In genomic region chr2:34353498-34354113, GRCh38 we compare ENCODE assay signal across 19 cellular contexts.
DNase-seq lines count a peak whose midpoint lies in the region; TF ChIP-seq lines count a peak whose summit lies in the region.
"Had no signal": no experiment of that assay in that cellular context is flagged by ENCODE, and none has a peak within 500 bp of the region (broad histone marks: within the 10 kb centered on the region; RNA-seq: fewer than 3 reads in every experiment).

No MANE protein-coding gene starts in this region.

- WGBS in endodermal cell (ENCODE audit: insufficient coverage in 1 of 2, insufficient read length in 1 of 2), 2 experiments: 60 to 80% methylated on average over 1 to 2 of the region's 2 CpGs
- 8% methylated on average over 2 of the region's 2 CpGs for WGBS in liver

- DNase-seq in NCI-H1930 (lab: John Stamatoyannopoulos, UW) (peak; percentile 38 to 51), endodermal cell (no peak), cortex of kidney (lab: John Stamatoyannopoulos, UW) (no peak), GM13977 (ENCODE audit: low spot score) (no peak), breast epithelium (ENCODE audit: low spot score in 2 of 2) (no peak), pons (ENCODE audit: low spot score) (no peak)
- DNase-seq: Calu3; CD8-positive, alpha-beta T cell; DND-41; NCI-H1105 treated with DMSO at 0.1 percent for 48 hours; NCI-H1694; NCI-H2227 treated with DMSO at 0.1 percent for 48 hours; NCI-H510A treated with DMSO at 0.1 percent for 48 hours; SJCRH30 had no signal

- no peak overlapping the region for H3K4me3 Mint-ChIP-seq in endodermal cell
- H3K4me3 Mint-ChIP-seq: CD8-positive, alpha-beta T cell had no signal

- no peaks in the 10 kb centered on the region for H3K27me3 Mint-ChIP-seq in endodermal cell (ENCODE audit: insufficient read depth)

- H3K36me3 Mint-ChIP-seq in endodermal cell (ENCODE audit: low read depth): no peaks in the 10 kb centered on the region
- H3K36me3 Mint-ChIP-seq: CD8-positive, alpha-beta T cell had no signal

- TF ChIP-seq CTCF in 22Rv1 (IDR thresholded peaks at IDR 0.05): peak; percentile 34
- peak; percentile 30 for TF ChIP-seq CTCF in endodermal cell (conservative IDR thresholded peaks at IDR 0.05)
- no peak for TF ChIP-seq CTCF in liver (IDR thresholded peaks at IDR 0.05; ENCODE audit: low read depth, low read length, missing input control)
- TF ChIP-seq CTCF in GM13977 (IDR thresholded peaks at IDR 0.05; ENCODE audit: extremely low read depth, insufficient read depth, missing control alignments): no peak
- TF ChIP-seq CTCF in breast epithelium (IDR thresholded peaks at IDR 0.05): no peak

- H3K27me3 ChIP-seq in endodermal cell (ENCODE audit: control insufficient read depth, insufficient read depth, low read length, poor library complexity, severe bottlenecking) (no peaks in the 10 kb centered on the region), liver (ENCODE audit: control insufficient read depth in 4 of 4, insufficient read depth in 4 of 4, low read length in 3 of 4) (no peaks in the 10 kb centered on the region), breast epithelium (no peaks in the 10 kb centered on the region)
- H3K27me3 ChIP-seq: BLaER1, SJCRH30 had no signal

- no peak overlapping the region for H3K27ac Mint-ChIP-seq in endodermal cell
- H3K27ac Mint-ChIP-seq: CD8-positive, alpha-beta T cell had no signal

- intact Hi-C loops in breast epithelium (cut with DNase I; ENCODE audit: low total_unique reads): no loop called here

- H3K4me1 ChIP-seq in endodermal cell (ENCODE audit: control insufficient read depth, insufficient read depth, low read length): no peaks in the 10 kb centered on the region
- peaks cover 0 to 4% (median 0%) of the 10 kb centered on the region in 4 donors for H3K4me1 ChIP-seq in liver (ENCODE audit: control insufficient read depth in 4 of 4, insufficient read depth in 4 of 4, low read length in 3 of 4)
- no peaks in the 10 kb centered on the region for H3K4me1 ChIP-seq in breast epithelium
- H3K4me1 ChIP-seq: A549, BLaER1, SJCRH30 had no signal

- H3K9me3 ChIP-seq in endodermal cell (ENCODE audit: control insufficient read depth, low read length) (no peaks in the 10 kb centered on the region), liver (ENCODE audit: control insufficient read depth in 4 of 4, low read length in 3 of 4) (no peaks in the 10 kb centered on the region), breast epithelium (no peaks in the 10 kb centered on the region)
- H3K9me3 ChIP-seq: A549, BLaER1, SJCRH30 had no signal

- no peak overlapping the region for H3K4me3 ChIP-seq in endodermal cell (ENCODE audit: low read length)
- no peak overlapping the region for H3K4me3 ChIP-seq in liver (ENCODE audit: low read depth in 1 of 3, low read length in 3 of 3)
- no peak overlapping the region for H3K4me3 ChIP-seq in breast epithelium
- H3K4me3 ChIP-seq: A549, BLaER1, K562, SJCRH30 had no signal

- H3K27ac ChIP-seq in 22Rv1 (peak overlapping the region; percentile 15; the same call in 1 of the 2 replicates), endodermal cell (ENCODE audit: low read depth, low read length) (no peak overlapping the region), liver (ENCODE audit: low read depth in 1 of 2, low read length in 2 of 2) (no peak overlapping the region), breast epithelium (no peak overlapping the region)
- H3K27ac ChIP-seq: A549, BLaER1, SJCRH30 had no signal

- no peaks in the 10 kb centered on the region for H3K9me3 Mint-ChIP-seq in endodermal cell

- in situ Hi-C loops in GM13977 (cut with MboI; ENCODE audit: low pct_unique_long_range_greater_than_20kb, low sequenced_read_pairs, unreplicated experiment): no loop called here

- TF ChIP-seq RAD21 in liver (IDR thresholded peaks at IDR 0.05): peak in 1 of 2 donors; percentile 15

- no peak for TF ChIP-seq POLR2A in breast epithelium (IDR thresholded peaks at IDR 0.05)

- no peaks in the 10 kb centered on the region for H3K36me3 ChIP-seq in endodermal cell (ENCODE audit: control insufficient read depth, insufficient read depth, low read length)
- no peaks in the 10 kb centered on the region for H3K36me3 ChIP-seq in liver (ENCODE audit: control insufficient read depth in 4 of 4, insufficient read depth in 3 of 4, low read depth in 1 of 4, low read length in 3 of 4)
- H3K36me3 ChIP-seq in breast epithelium: no peaks in the 10 kb centered on the region
- H3K36me3 ChIP-seq: BLaER1, SJCRH30 had no signal

- H3K9ac ChIP-seq in endodermal cell (ENCODE audit: extremely low read depth, low read length, poor library complexity, severe bottlenecking) (no peak overlapping the region), liver (ENCODE audit: low read depth in 1 of 2, low read length in 2 of 2) (no peak overlapping the region)
- H3K9ac ChIP-seq: BLaER1 had no signal

- H3K4me1 Mint-ChIP-seq in endodermal cell: peaks cover 11% of the 10 kb centered on the region

TF ChIP-seq in liver, 16 proteins besides CTCF, POLR2A, EP300 and RAD21:
- no peak for TF ChIP-seq JUND (IDR thresholded peaks at IDR 0.05)
- peak; percentile 59 for TF ChIP-seq FOXA2 (IDR thresholded peaks at IDR 0.05)
- TF ChIP-seq FOXA1 (IDR thresholded peaks at IDR 0.05): peak; percentile 10

Comparison
In these comparisons a context has a peak if more than half of its experiments do, and no peak if none do; other contexts are left out.
1. CTCF ChIP-seq: peak in 22Rv1 (single experiment) and endodermal cell (single experiment); none in liver (single experiment), GM13977 (single experiment) and breast epithelium (0 of 3).
2. DNase-seq: peak in NCI-H1930 (2 of 2); none in endodermal cell (single experiment), cortex of kidney (single experiment), GM13977 (single experiment), breast epithelium (0 of 2) and pons (single experiment).